In the genomic region with DNA sequence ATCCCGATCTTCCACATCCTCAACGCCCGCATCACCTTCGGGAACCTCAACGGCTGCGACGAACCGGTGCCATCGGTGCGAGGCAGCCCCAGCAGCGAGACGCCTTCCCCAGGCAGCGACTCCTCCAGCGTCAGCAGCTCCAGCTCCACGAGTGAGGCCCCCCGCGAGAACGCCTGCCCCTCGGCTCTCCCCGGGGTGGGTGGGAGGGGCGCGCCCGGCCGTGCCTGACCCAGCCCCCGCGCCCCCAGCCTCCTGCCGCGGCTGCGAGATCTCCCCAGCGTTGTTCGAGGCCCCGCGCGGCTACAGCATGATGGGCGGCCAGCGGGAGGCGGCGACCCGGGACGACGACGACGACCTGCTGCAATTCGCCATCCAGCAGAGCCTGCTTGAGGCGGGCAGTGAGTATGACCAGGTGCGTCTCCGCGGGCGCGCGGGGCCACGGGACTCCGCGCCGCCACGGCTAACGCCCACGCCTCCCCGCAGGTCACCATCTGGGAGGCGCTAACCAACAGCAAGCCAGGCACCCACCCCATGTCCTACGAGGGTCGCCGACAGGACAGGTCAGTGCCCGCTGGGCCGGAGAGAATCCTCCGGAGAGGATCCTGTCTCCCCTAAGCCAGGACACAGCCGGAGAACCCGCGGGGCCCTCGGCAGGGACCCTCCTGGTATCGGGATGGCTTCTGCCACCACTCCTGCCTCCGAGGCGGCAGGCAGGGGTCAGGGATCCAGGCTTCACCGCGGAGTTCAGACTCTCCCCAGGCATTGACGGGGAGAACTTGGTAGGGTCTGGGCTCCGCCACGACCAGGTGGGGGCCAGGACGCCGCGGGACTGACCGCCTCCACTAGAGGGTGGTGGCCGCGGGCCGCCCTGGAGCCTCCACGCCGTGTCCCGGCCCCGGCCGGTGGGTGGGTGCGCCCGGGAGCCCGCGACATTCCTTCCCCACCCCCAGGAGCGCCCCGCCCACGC, we compare ENCODE assay signal across 1 cellular context.
TF ChIP-seq lines count a peak whose summit lies in the region.

No MANE protein-coding gene starts in this region.

TF ChIP-seq in K562, 482 proteins besides CTCF, POLR2A, EP300 and RAD21:
- TF ChIP-seq PML (IDR thresholded peaks at IDR 0.05; ENCODE audit: low read length) = no peak
- TF ChIP-seq, protein P1, sequence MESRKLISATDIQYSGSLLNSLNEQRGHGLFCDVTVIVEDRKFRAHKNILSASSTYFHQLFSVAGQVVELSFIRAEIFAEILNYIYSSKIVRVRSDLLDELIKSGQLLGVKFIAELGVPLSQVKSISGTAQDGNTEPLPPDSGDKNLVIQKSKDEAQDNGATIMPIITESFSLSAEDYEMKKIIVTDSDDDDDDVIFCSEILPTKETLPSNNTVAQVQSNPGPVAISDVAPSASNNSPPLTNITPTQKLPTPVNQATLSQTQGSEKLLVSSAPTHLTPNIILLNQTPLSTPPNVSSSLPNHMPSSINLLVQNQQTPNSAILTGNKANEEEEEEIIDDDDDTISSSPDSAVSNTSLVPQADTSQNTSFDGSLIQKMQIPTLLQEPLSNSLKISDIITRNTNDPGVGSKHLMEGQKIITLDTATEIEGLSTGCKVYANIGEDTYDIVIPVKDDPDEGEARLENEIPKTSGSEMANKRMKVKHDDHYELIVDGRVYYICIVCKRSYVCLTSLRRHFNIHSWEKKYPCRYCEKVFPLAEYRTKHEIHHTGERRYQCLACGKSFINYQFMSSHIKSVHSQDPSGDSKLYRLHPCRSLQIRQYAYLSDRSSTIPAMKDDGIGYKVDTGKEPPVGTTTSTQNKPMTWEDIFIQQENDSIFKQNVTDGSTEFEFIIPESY (CRISPR knock-in tag; IDR thresholded peaks at IDR 0.05) = peak; percentile 88; the same call in 1 of the 2 replicates
